ENCODE assay signal across 12 cellular contexts in the genomic region with DNA sequence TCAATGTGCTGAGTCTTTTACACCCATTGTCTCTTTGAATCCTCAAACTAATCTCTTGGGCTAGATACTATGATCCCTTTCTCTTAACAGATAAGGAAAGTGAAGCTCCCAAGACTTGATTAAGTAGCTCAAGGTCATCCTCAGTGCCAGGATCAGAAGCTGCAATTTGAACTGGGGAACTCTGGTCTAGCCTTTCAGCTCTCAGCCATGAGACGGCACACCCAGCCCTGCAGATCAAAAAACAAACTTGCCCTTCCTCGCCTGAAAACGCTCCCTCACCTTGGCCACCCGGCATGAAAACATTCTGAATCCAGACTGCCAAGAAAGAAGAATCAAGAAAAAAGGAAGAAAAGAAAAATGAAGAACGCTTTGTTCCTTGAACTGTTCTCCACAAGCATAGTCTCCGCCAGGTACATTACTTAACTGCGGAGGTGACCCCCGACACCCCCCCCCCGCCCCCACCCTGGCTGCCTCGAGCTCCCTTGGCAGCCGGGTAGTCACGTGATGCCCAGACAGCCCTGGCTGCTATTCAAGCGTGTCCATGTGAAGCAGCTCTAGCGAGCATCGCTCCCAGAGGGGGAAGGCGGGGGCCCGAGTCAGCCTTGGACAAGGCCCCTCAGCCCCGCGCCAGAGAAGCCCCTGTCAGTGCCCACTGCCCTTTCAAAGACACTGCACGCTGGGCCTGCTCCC.
DNase-seq lines count a peak whose midpoint lies in the region; ATAC-seq, FAIRE-seq and TF ChIP-seq lines count a peak whose summit lies in the region.
"Had no signal": no experiment of that assay in that cellular context is flagged by ENCODE, and none has a peak within 500 bp of the region (broad histone marks: within the 10 kb centered on the region; RNA-seq: fewer than 3 reads in every experiment).

No MANE protein-coding gene starts in this region.

- peaks cover 0 to 37% (median 9%) of the 10 kb centered on the region in 12 donors for H3K4me1 ChIP-seq in heart left ventricle

- peaks cover 0 to 11% (median 0%) of the 10 kb centered on the region in 12 donors for H3K9me3 ChIP-seq in heart left ventricle

- no peak for FAIRE-seq in RCC 7860 (lab: Jason Lieb, UNC)

- H3K4me3 Mint-ChIP-seq in activated T-helper 2 cell treated with anti-CD3 and anti-CD28 coated beads, Interferon-gamma antibody, Interleukin-2, Interleukin-4, amounts not matched to agents 10 μg/mL and 5 μg/mL and 100 μg/mL, durations not matched to agents 14 hours and 24 hours and 36 hours (ENCODE audit: low read depth), result no peak overlapping the region
- H3K4me3 Mint-ChIP-seq: natural killer cell; T-helper 2 cell treated with Interferon-gamma antibody and Interleukin-4, amounts not matched to agents 5 μg/mL and 100 μg/mL, for 36 hours had no signal

- H3K27ac ChIP-seq in heart left ventricle, result peak overlapping the region in 4 of 12 donors; percentile 3 to 77 (median 31)

- TF ChIP-seq CTCF in heart left ventricle (IDR thresholded peaks at IDR 0.05), result no peak

- H3K27me3 Mint-ChIP-seq in activated T-helper 2 cell treated with anti-CD3 and anti-CD28 coated beads, Interferon-gamma antibody, Interleukin-2, Interleukin-4, amounts not matched to agents 10 μg/mL and 5 μg/mL and 100 μg/mL, durations not matched to agents 14 hours and 24 hours and 36 hours (ENCODE audit: low read depth), result no peaks in the 10 kb centered on the region

- 25 to 45% (median 32%) methylated on average over 18 to 20 of the region's 20 CpGs for WGBS in heart left ventricle, 4 donors

- H3K27me3 ChIP-seq in heart left ventricle, result peaks cover 0 to 8% (median 0%) of the 10 kb centered on the region in 9 donors

- intact Hi-C loops in heart left ventricle (cut with DNase I), result loop anchor here in 2 of 10 donors (10.0 kb wide), 2 partner anchors 106 to 706 kb away; no protein-coding TSS in a partner anchor
- intact Hi-C loops in posterior vena cava (cut with DNase I), result loop anchor here in 1 of 2 donors (10.0 kb wide), 2 partner anchors 214 to 686 kb away; no protein-coding TSS in a partner anchor
- intact Hi-C loops in activated T-helper 2 cell treated with anti-CD3 and anti-CD28 coated beads, Interferon-gamma antibody, Interleukin-2, Interleukin-4, amounts not matched to agents 10 μg/mL and 5 μg/mL and 100 μg/mL, durations not matched to agents 14 hours and 24 hours and 36 hours (cut with micrococcal nuclease), result no loop called here

- peak in 9 of 14 donors; percentile 2 to 52 (median 35) for DNase-seq in C1 segment of cervical spinal cord (lab: John Stamatoyannopoulos, UW)
- DNase-seq in RCC 7860 (ENCODE audit: low spot score), result peak; percentile 54
- peak in 4 of 5 donors; percentile 49 to 72 (median 58) for DNase-seq in heart left ventricle
- DNase-seq in posterior vena cava (ENCODE audit: low spot score), result peak; percentile 90
- DNase-seq in activated T-cell treated with anti-CD3 and anti-CD28 coated beads for 4 hours, result no peak
- no peak for DNase-seq in activated T-helper 2 cell treated with anti-CD3 and anti-CD28 coated beads, Interferon-gamma antibody, Interleukin-2, Interleukin-4, amounts not matched to agents 10 μg/mL and 5 μg/mL and 100 μg/mL, durations not matched to agents 14 hours and 24 hours and 36 hours (ENCODE audit: low spot score)
- DNase-seq in activated effector memory CD4-positive, alpha-beta T cell treated with Interleukin-2 at 50 U/mL for 16 hours, result no peak
- DNase-seq: AML-193, natural killer cell, NCI-H2227 treated with DMSO at 0.1 percent for 48 hours had no signal

- no peak for TF ChIP-seq POLR2A in heart left ventricle (IDR thresholded peaks at IDR 0.05)

- H3K36me3 Mint-ChIP-seq in activated T-helper 2 cell treated with anti-CD3 and anti-CD28 coated beads, Interferon-gamma antibody, Interleukin-2, Interleukin-4, amounts not matched to agents 10 μg/mL and 5 μg/mL and 100 μg/mL, durations not matched to agents 14 hours and 24 hours and 36 hours (ENCODE audit: low read depth), result no peaks in the 10 kb centered on the region
- H3K36me3 Mint-ChIP-seq: natural killer cell had no signal

- H3K27ac Mint-ChIP-seq in activated T-helper 2 cell treated with anti-CD3 and anti-CD28 coated beads, Interferon-gamma antibody, Interleukin-2, Interleukin-4, amounts not matched to agents 10 μg/mL and 5 μg/mL and 100 μg/mL, durations not matched to agents 14 hours and 24 hours and 36 hours, result no peak overlapping the region
- H3K27ac Mint-ChIP-seq: natural killer cell; T-helper 2 cell treated with Interferon-gamma antibody and Interleukin-4, amounts not matched to agents 5 μg/mL and 100 μg/mL, for 36 hours had no signal

- no peaks in the 10 kb centered on the region for H3K4me1 Mint-ChIP-seq in activated T-helper 2 cell treated with anti-CD3 and anti-CD28 coated beads, Interferon-gamma antibody, Interleukin-2, Interleukin-4, amounts not matched to agents 10 μg/mL and 5 μg/mL and 100 μg/mL, durations not matched to agents 14 hours and 24 hours and 36 hours (ENCODE audit: low read depth)
- H3K4me1 Mint-ChIP-seq: natural killer cell had no signal

- H3K4me3 ChIP-seq in heart left ventricle, result no peak overlapping the region

- H3K36me3 ChIP-seq in heart left ventricle, result no peaks in the 10 kb centered on the region

- ATAC-seq in heart left ventricle (peak in 2 of 4 donors; percentile 16 to 21), GM21786 (IDR thresholded peaks at IDR 0.05; ENCODE audit: unreplicated experiment) (no peak)
- ATAC-seq: natural killer cell had no signal

- peaks cover 9% of the 10 kb centered on the region for H3K9me3 Mint-ChIP-seq in activated T-helper 2 cell treated with anti-CD3 and anti-CD28 coated beads, Interferon-gamma antibody, Interleukin-2, Interleukin-4, amounts not matched to agents 10 μg/mL and 5 μg/mL and 100 μg/mL, durations not matched to agents 14 hours and 24 hours and 36 hours
- H3K9me3 Mint-ChIP-seq: natural killer cell had no signal

Comparison
In these comparisons a context has a peak if more than half of its experiments do, and no peak if none do; other contexts are left out.
1. DNase-seq: peak in C1 segment of cervical spinal cord (9 of 14), RCC 7860 (single experiment), heart left ventricle (4 of 5) and posterior vena cava (single experiment); none in activated T-cell treated with anti-CD3 and anti-CD28 coated beads for 4 hours (single experiment), activated T-helper 2 cell treated with anti-CD3 and anti-CD28 coated beads, Interferon-gamma antibody, Interleukin-2, Interleukin-4, amounts not matched to agents 10 μg/mL and 5 μg/mL and 100 μg/mL, durations not matched to agents 14 hours and 24 hours and 36 hours (single experiment) and activated effector memory CD4-positive, alpha-beta T cell treated with Interleukin-2 at 50 U/mL for 16 hours (single experiment).